In genomic region chr6:62367601-62368000, GRCh38 we compare ENCODE assay signal across 10 cellular contexts.
DNase-seq lines count a peak whose midpoint lies in the region; ATAC-seq and TF ChIP-seq lines count a peak whose summit lies in the region.
"Had no signal": no experiment of that assay in that cellular context is flagged by ENCODE, and none has a peak within 500 bp of the region (broad histone marks: within the 10 kb centered on the region; RNA-seq: fewer than 3 reads in every experiment).

No MANE protein-coding gene starts in this region.

- H3K27ac ChIP-seq in neural progenitor cell = no peak overlapping the region
- H3K27ac ChIP-seq: left ventricle myocardium inferior had no signal

- no peak overlapping the region for H3K4me3 Mint-ChIP-seq in neural progenitor cell

- no peaks in the 10 kb centered on the region for H3K9me3 Mint-ChIP-seq in neural progenitor cell

- H3K4me2 ChIP-seq in neural progenitor cell = no peak overlapping the region

- H3K27ac Mint-ChIP-seq in neural progenitor cell = no peak overlapping the region

- H3K27me3 ChIP-seq in neural progenitor cell = no peaks in the 10 kb centered on the region

- H3F3A ChIP-seq in neural progenitor cell (ENCODE audit: low read depth) = no peaks in the 10 kb centered on the region

- no peaks in the 10 kb centered on the region for H3K9me3 ChIP-seq in neural progenitor cell (ENCODE audit: low read depth)

- H3K27me3 Mint-ChIP-seq in neural progenitor cell (ENCODE audit: insufficient read depth, low read depth) = peaks cover 2% of the 10 kb centered on the region

- no peak overlapping the region for H3K4me3 ChIP-seq in neural progenitor cell
- H3K4me3 ChIP-seq: left ventricle myocardium inferior had no signal

- no peak for TF ChIP-seq CTCF in neural progenitor cell (IDR thresholded peaks at IDR 0.05)

- H4K20me1 ChIP-seq in neural progenitor cell (ENCODE audit: low read depth) = no peaks in the 10 kb centered on the region

- no peaks in the 10 kb centered on the region for H3K79me2 ChIP-seq in neural progenitor cell (ENCODE audit: low read depth)

- H3K36me3 Mint-ChIP-seq in neural progenitor cell = no peaks in the 10 kb centered on the region

- H3K36me3 ChIP-seq in neural progenitor cell = no peaks in the 10 kb centered on the region
- H3K36me3 ChIP-seq: left ventricle myocardium inferior had no signal

- peaks cover 7% of the 10 kb centered on the region for H3K4me1 Mint-ChIP-seq in neural progenitor cell

- no peak overlapping the region for H2AFZ ChIP-seq in neural progenitor cell (replicated peaks)

- no peak overlapping the region for H3K9ac ChIP-seq in neural progenitor cell

- no peaks in the 10 kb centered on the region for H3K4me1 ChIP-seq in neural progenitor cell
- H3K4me1 ChIP-seq: left ventricle myocardium inferior had no signal

- peak; percentile 96 for ATAC-seq in GM18502 (IDR thresholded peaks at IDR 0.05; ENCODE audit: poor library complexity, unreplicated experiment)
- peak; percentile 100 for ATAC-seq in GM21526 (IDR thresholded peaks at IDR 0.05; ENCODE audit: low FRiP score, unreplicated experiment)
- ATAC-seq in HG03196 (IDR thresholded peaks at IDR 0.05; ENCODE audit: unreplicated experiment) = peak; percentile 99

- DNase-seq in RPMI8226 = peak; percentile 20
- no peak for DNase-seq in HPDE6-E6E7 (ENCODE audit: extremely low spot score)
- DNase-seq in 8988T = no peak
- DNase-seq in nucleus accumbens (lab: John Stamatoyannopoulos, UW) = no peak
- DNase-seq in neural progenitor cell (ENCODE audit: low spot score) = no peak
- DNase-seq: Calu3, left ventricle myocardium inferior had no signal
